1 cellular context compared by ENCODE assay signal in genomic region chr3:9786825-9787654, GRCh38.
TF ChIP-seq lines count a peak whose summit lies in the region.

No MANE protein-coding gene starts in this region.

TF ChIP-seq in IMR-90, 13 proteins besides CTCF, POLR2A, EP300 and RAD21 (continued from another document):
- TF ChIP-seq USF2 (IDR thresholded peaks at IDR 0.05; ENCODE audit: low read depth, low read length) (no peak), SMC3 (IDR thresholded peaks at IDR 0.05; ENCODE audit: low read depth, low read length) (no peak), RFX5 (IDR thresholded peaks at IDR 0.05; ENCODE audit: low read depth, low read length) (no peak)
- TF ChIP-seq, protein P1, sequence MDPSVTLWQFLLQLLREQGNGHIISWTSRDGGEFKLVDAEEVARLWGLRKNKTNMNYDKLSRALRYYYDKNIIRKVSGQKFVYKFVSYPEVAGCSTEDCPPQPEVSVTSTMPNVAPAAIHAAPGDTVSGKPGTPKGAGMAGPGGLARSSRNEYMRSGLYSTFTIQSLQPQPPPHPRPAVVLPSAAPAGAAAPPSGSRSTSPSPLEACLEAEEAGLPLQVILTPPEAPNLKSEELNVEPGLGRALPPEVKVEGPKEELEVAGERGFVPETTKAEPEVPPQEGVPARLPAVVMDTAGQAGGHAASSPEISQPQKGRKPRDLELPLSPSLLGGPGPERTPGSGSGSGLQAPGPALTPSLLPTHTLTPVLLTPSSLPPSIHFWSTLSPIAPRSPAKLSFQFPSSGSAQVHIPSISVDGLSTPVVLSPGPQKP (IDR thresholded peaks at IDR 0.05; ENCODE audit: borderline replicate concordance, low read depth, low read length), result no peak
